Comparison of ENCODE assay signal across 8 cellular contexts in genomic region chr2:172101008-172101706, GRCh38. TPM values are rescaled to one million over a fixed set of nuclear protein-coding genes. Genes with fewer than 3 reads are reported as not detected.
DNase-seq lines count a peak whose midpoint lies in the region; ATAC-seq and TF ChIP-seq lines count a peak whose summit lies in the region.

No MANE protein-coding gene starts in this region.

- no peak for ATAC-seq in stimulated activated effector memory CD8-positive, alpha-beta T cell treated with anti-CD3 and anti-CD28 coated beads, Interleukin-12 subunit alpha, Interleukin-12 subunit beta, amount 100 ng/mL, for 72 hours
- ATAC-seq in HG02759 (IDR thresholded peaks at IDR 0.05; ENCODE audit: unreplicated experiment): no peak

- no peaks in the 10 kb centered on the region for H3K9me2 ChIP-seq in OCI-LY7 (ENCODE audit: insufficient read depth, low read length)

- peaks cover 4% of the 10 kb centered on the region for H3K36me3 Mint-ChIP-seq in endothelial cell (ENCODE audit: low read depth, unreplicated experiment)
- peaks cover 7% of the 10 kb centered on the region for H3K36me3 Mint-ChIP-seq in stimulated activated effector memory CD8-positive, alpha-beta T cell treated with anti-CD3 and anti-CD28 coated beads, Interleukin-12 subunit alpha, Interleukin-12 subunit beta, amount 100 ng/mL, for 72 hours

- H3K9me3 ChIP-seq in OCI-LY7 (ENCODE audit: low read length): no peaks in the 10 kb centered on the region

- TF ChIP-seq CTCF in OCI-LY7 (conservative IDR thresholded peaks at IDR 0.05; ENCODE audit: low read length): no peak
- TF ChIP-seq CTCF in endothelial cell (IDR thresholded peaks at IDR 0.05; ENCODE audit: unreplicated experiment): no peak

- H3K4me1 ChIP-seq in OCI-LY7 (ENCODE audit: insufficient read depth, low read length, poor library complexity, severe bottlenecking): no peaks in the 10 kb centered on the region

- H3K9me3 Mint-ChIP-seq in endothelial cell (ENCODE audit: unreplicated experiment): no peaks in the 10 kb centered on the region
- H3K9me3 Mint-ChIP-seq in stimulated activated effector memory CD8-positive, alpha-beta T cell treated with anti-CD3 and anti-CD28 coated beads, Interleukin-12 subunit alpha, Interleukin-12 subunit beta, amount 100 ng/mL, for 72 hours: no peaks in the 10 kb centered on the region

- peaks cover 26% of the 10 kb centered on the region for H3K27me3 Mint-ChIP-seq in endothelial cell (ENCODE audit: unreplicated experiment)

- no peak overlapping the region for H3K27ac ChIP-seq in OCI-LY7 (ENCODE audit: low read depth, low read length, poor library complexity, severe bottlenecking)

- intact Hi-C loops in OCI-LY7 (cut with micrococcal nuclease; ENCODE audit: unreplicated experiment): loop anchor here (10.0 kb wide), 1 partner anchor 96 kb away; no protein-coding TSS in a partner anchor

- no peak overlapping the region for H2AFZ ChIP-seq in OCI-LY7 (ENCODE audit: low read length)

- peak; percentile 65 for DNase-seq in activated effector memory CD4-positive, alpha-beta T cell treated with anti-CD3 and anti-CD28 coated beads, Interleukin-2, amount 50 U/mL, for 16 hours
- DNase-seq in activated effector memory CD4-positive, alpha-beta T cell treated with Interleukin-2 at 50 U/mL for 16 hours: no peak
- DNase-seq in OCI-LY7 (ENCODE audit: low spot score) (no peak), endothelial cell (ENCODE audit: low spot score) (no peak), NCI-H1436 (lab: John Stamatoyannopoulos, UW) (no peak), pons (ENCODE audit: low spot score) (no peak)
- peak in 1 of 2 donors; percentile 62 for DNase-seq in stimulated activated effector memory CD8-positive, alpha-beta T cell treated with anti-CD3 and anti-CD28 coated beads, Interleukin-12 subunit alpha, Interleukin-12 subunit beta, amount 100 ng/mL, for 72 hours (ENCODE audit: low spot score in 2 of 2)

- H3K79me2 ChIP-seq in OCI-LY7 (ENCODE audit: insufficient read depth, low read depth, low read length): no peaks in the 10 kb centered on the region

- H3K4me1 Mint-ChIP-seq in endothelial cell (ENCODE audit: unreplicated experiment): peaks cover 25% of the 10 kb centered on the region
- peaks cover 71% of the 10 kb centered on the region for H3K4me1 Mint-ChIP-seq in stimulated activated effector memory CD8-positive, alpha-beta T cell treated with anti-CD3 and anti-CD28 coated beads, Interleukin-12 subunit alpha, Interleukin-12 subunit beta, amount 100 ng/mL, for 72 hours

- POLR2A ChIA-PET in OCI-LY7 (lab: Charles Lee): no interaction called here

- peak overlapping the region; percentile 90; the same call in 1 of the 2 replicates for H3K4me2 ChIP-seq in OCI-LY7 (ENCODE audit: low read length)

- no peak overlapping the region for H3K4me3 ChIP-seq in OCI-LY7 (ENCODE audit: low read depth, low read length, poor library complexity, severe bottlenecking)

- no peak overlapping the region for H3K27ac Mint-ChIP-seq in endothelial cell (ENCODE audit: unreplicated experiment)
- H3K27ac Mint-ChIP-seq in stimulated activated effector memory CD8-positive, alpha-beta T cell treated with anti-CD3 and anti-CD28 coated beads, Interleukin-12 subunit alpha, Interleukin-12 subunit beta, amount 100 ng/mL, for 72 hours: no peak overlapping the region

- no TSS peak for BruUV-seq in OCI-LY7 (replicated peaks; lab: Mats Ljungman, UMichigan)

- peak overlapping the region; percentile 71 for H3K4me3 Mint-ChIP-seq in endothelial cell (ENCODE audit: unreplicated experiment)
- H3K4me3 Mint-ChIP-seq in stimulated activated effector memory CD8-positive, alpha-beta T cell treated with anti-CD3 and anti-CD28 coated beads, Interleukin-12 subunit alpha, Interleukin-12 subunit beta, amount 100 ng/mL, for 72 hours: peak overlapping the region; percentile 85

- CTCF ChIA-PET in OCI-LY7 (lab: Charles Lee; ENCODE audit: unreplicated experiment): no interaction called here

- no peaks in the 10 kb centered on the region for H4K20me1 ChIP-seq in OCI-LY7 (ENCODE audit: insufficient read depth, low read length)

- no peaks in the 10 kb centered on the region for H3K36me3 ChIP-seq in OCI-LY7 (ENCODE audit: insufficient read depth, low read length)

RNA-seq across cellular contexts. Expression of gene DLX2, which starts 1.5 kb away (rescaled TPM):
- total RNA-seq in OCI-LY7 (2014; rRNA removed; shearing (Covaris generic)): 0.22 TPM in 1 of 2 replicates, not detected in the other
- total RNA-seq in OCI-LY7 (2022): not detected in 2 replicates
- 0.28 TPM for total RNA-seq in endothelial cell (ENCODE audit: unreplicated experiment)

RNA-seq across cellular contexts. Expression of gene DLX1, which starts 15.8 kb away (rescaled TPM):
- not detected in 2 replicates for total RNA-seq in OCI-LY7 (2014; rRNA removed; shearing (Covaris generic))
- total RNA-seq in OCI-LY7 (2022) (not detected in 2 replicates), endothelial cell (ENCODE audit: unreplicated experiment) (0.87 TPM)
